9 cellular contexts compared by ENCODE assay signal in genomic region chr2:101698419-101699190, GRCh38. TPM values are rescaled to one million over a fixed set of nuclear protein-coding genes. Genes with fewer than 3 reads are reported as not detected.
A peak's percentile ranks its signal among the peaks of the same experiment; 100 is the strongest.
DNase-seq lines count a peak whose midpoint lies in the region; ATAC-seq, FAIRE-seq and TF ChIP-seq lines count a peak whose summit lies in the region.
"Had no signal": no experiment of that assay in that cellular context is flagged by ENCODE, and none has a peak within 500 bp of the region (broad histone marks: within the 10 kb centered on the region; RNA-seq: fewer than 3 reads in every experiment).

No MANE protein-coding gene starts in this region.

- peaks cover 6% of the 10 kb centered on the region for H3K9me3 Mint-ChIP-seq in Calu3 (ENCODE audit: low read depth, unreplicated experiment)
- peaks cover 6% of the 10 kb centered on the region for H3K9me3 Mint-ChIP-seq in activated naive CD4-positive, alpha-beta T cell treated with anti-CD3 and anti-CD28 coated beads, Interleukin-2, amount 10 ng/mL, durations not matched to agents 7 days and 5 days

- intact Hi-C loops in Calu3 (cut with micrococcal nuclease; ENCODE audit: unreplicated experiment), result loop anchor here (2.0 to 10.0 kb wide), 5 partner anchors 38 to 284 kb away; no protein-coding TSS in a partner anchor

- FAIRE-seq in GM12891 (lab: Jason Lieb, UNC), result no peak

- no peak for DNase-seq in Calu3
- peak; percentile 28 for DNase-seq in HuH-7 (ENCODE audit: low spot score)
- peak; percentile 38 for DNase-seq in activated naive CD4-positive, alpha-beta T cell treated with anti-CD3 and anti-CD28 coated beads, Interleukin-2, amount 10 ng/mL, durations not matched to agents 7 days and 5 days
- peak; percentile 36 for DNase-seq in iris pigment epithelial cell (ENCODE audit: low read depth)
- no peak for DNase-seq in GM12891 (ENCODE audit: insufficient read length, low spot score)
- no peak for DNase-seq in middle frontal gyrus (ENCODE audit: extremely low spot score, low spot score)
- DNase-seq: activated B cell treated with CpG ODN at 0.5 μM for 24 hours had no signal

- TSS peak; percentile 54 for BruUV-seq in Calu3 (replicated peaks; lab: Mats Ljungman, UMichigan)

- H3K4me1 Mint-ChIP-seq in Calu3 (ENCODE audit: low read depth, unreplicated experiment), result peaks cover 38% of the 10 kb centered on the region
- H3K4me1 Mint-ChIP-seq in activated naive CD4-positive, alpha-beta T cell treated with anti-CD3 and anti-CD28 coated beads, Interleukin-2, amount 10 ng/mL, durations not matched to agents 7 days and 5 days, result peaks cover 27% of the 10 kb centered on the region

- H3K27ac ChIP-seq in temporal lobe (ENCODE audit: low read depth, low read length), result peak overlapping the region; percentile 66

- no peak overlapping the region for H3K4me3 Mint-ChIP-seq in Calu3 (ENCODE audit: low read depth, unreplicated experiment)
- no peak overlapping the region for H3K4me3 Mint-ChIP-seq in activated naive CD4-positive, alpha-beta T cell treated with anti-CD3 and anti-CD28 coated beads, Interleukin-2, amount 10 ng/mL, durations not matched to agents 7 days and 5 days

- no peaks in the 10 kb centered on the region for H3K27me3 Mint-ChIP-seq in Calu3 (ENCODE audit: unreplicated experiment)
- no peaks in the 10 kb centered on the region for H3K27me3 Mint-ChIP-seq in activated naive CD4-positive, alpha-beta T cell treated with anti-CD3 and anti-CD28 coated beads, Interleukin-2, amount 10 ng/mL, durations not matched to agents 7 days and 5 days
- H3K27me3 Mint-ChIP-seq: activated B cell treated with CpG ODN at 0.5 μM for 24 hours had no signal

- peaks cover 32% of the 10 kb centered on the region for H3K36me3 Mint-ChIP-seq in Calu3 (ENCODE audit: insufficient read depth, unreplicated experiment)
- peaks cover 20% of the 10 kb centered on the region for H3K36me3 Mint-ChIP-seq in activated naive CD4-positive, alpha-beta T cell treated with anti-CD3 and anti-CD28 coated beads, Interleukin-2, amount 10 ng/mL, durations not matched to agents 7 days and 5 days

- H3K27ac Mint-ChIP-seq in Calu3 (ENCODE audit: unreplicated experiment), result no peak overlapping the region
- no peak overlapping the region for H3K27ac Mint-ChIP-seq in activated naive CD4-positive, alpha-beta T cell treated with anti-CD3 and anti-CD28 coated beads, Interleukin-2, amount 10 ng/mL, durations not matched to agents 7 days and 5 days

- CTCF ChIA-PET in Calu3 (lab: Charles Lee), result interaction anchor here (0.5 to 0.9 kb wide), 3 partner anchors 20 to 205 kb away, joined by 3 to 4 read pairs (median 3); no protein-coding TSS in a partner anchor
- CTCF ChIA-PET in activated naive CD4-positive, alpha-beta T cell treated with anti-CD3 and anti-CD28 coated beads, Interleukin-2, amount 10 ng/mL, durations not matched to agents 7 days and 5 days (lab: Charles Lee), result interaction anchor here (0.9 to 3.1 kb wide), 3 partner anchors 19 to 133 kb away, joined by 3 to 23 read pairs (median 4); no protein-coding TSS in a partner anchor

- TF ChIP-seq CTCF in Calu3 (IDR thresholded peaks at IDR 0.05; ENCODE audit: unreplicated experiment), result no peak

- ATAC-seq in GM21423 (IDR thresholded peaks at IDR 0.05; ENCODE audit: unreplicated experiment), result no peak

- no peak for TF ChIP-seq POLR2A in GM12891 (IDR thresholded peaks at IDR 0.05; ENCODE audit: low read depth, low read length)

TF ChIP-seq in GM12891, 5 proteins besides CTCF, POLR2A, EP300 and RAD21:
- TF ChIP-seq POU2F2 (IDR thresholded peaks at IDR 0.05; ENCODE audit: low read depth, low read length), result no peak
- no peak for TF ChIP-seq POLR2AphosphoS5 (IDR thresholded peaks at IDR 0.05; ENCODE audit: low read depth, low read length)
- TF ChIP-seq SPI1 (IDR thresholded peaks at IDR 0.05; ENCODE audit: low read depth, low read length), result no peak
- TF ChIP-seq PAX5 (IDR thresholded peaks at IDR 0.05; ENCODE audit: insufficient read depth, low read length, severe bottlenecking), result no peak
- TF ChIP-seq TAF1 (IDR thresholded peaks at IDR 0.05; ENCODE audit: low read depth, low read length), result no peak

RNA-seq across cellular contexts. Expression of gene MAP4K4, which starts 1.1 kb away (rescaled TPM):
- total RNA-seq in Calu3 (2022), result 136 and 151 TPM in 2 replicates
- total RNA-seq in temporal lobe, result 169 TPM
- polyA plus RNA-seq in GM12891 (2012; ENCODE audit: low read depth, missing spikeins), result 1.3 TPM

Comparison
In these comparisons a context has a peak if more than half of its experiments do, and no peak if none do; other contexts are left out.
1. DNase-seq: peak in HuH-7 (single experiment), activated naive CD4-positive, alpha-beta T cell treated with anti-CD3 and anti-CD28 coated beads, Interleukin-2, amount 10 ng/mL, durations not matched to agents 7 days and 5 days (single experiment) and iris pigment epithelial cell (single experiment); none in Calu3 (single experiment), GM12891 (single experiment) and middle frontal gyrus (single experiment).